In the genomic region with DNA sequence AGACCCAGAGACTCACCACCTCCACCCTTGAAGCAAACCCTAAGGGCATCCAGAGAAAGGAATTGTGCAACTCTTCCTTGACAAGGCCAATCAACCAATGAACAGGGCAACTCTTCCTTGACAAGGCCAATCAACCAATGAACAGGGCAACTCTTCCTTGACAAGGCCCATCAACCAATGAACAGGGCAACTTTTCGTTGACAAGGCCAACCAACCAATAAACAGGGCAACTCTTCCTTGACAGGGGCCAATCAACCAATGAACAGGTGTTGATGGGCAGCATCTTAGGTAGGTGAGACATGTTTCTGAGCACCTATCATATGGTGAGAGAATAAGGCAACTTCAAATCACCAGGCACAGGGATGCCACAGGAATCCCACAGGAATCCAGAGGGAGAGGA, we compare ENCODE assay signal across 15 cellular contexts.
DNase-seq lines count a peak whose midpoint lies in the region.
"Had no signal": no experiment of that assay in that cellular context is flagged by ENCODE, and none has a peak within 500 bp of the region (broad histone marks: within the 10 kb centered on the region; RNA-seq: fewer than 3 reads in every experiment).

No MANE protein-coding gene starts in this region.

- peak; percentile 28 for DNase-seq in Jurkat, Clone E6-1 (ENCODE audit: low read depth, low spot score)
- DNase-seq in NAMALWA (ENCODE audit: low spot score) (peak; percentile 62), islet precursor cell (peak; percentile 15), NCI-H510A (lab: John Stamatoyannopoulos, UW) (no peak), NCI-H1417 treated with DMSO at 0.1 percent for 48 hours (lab: John Stamatoyannopoulos, UW) (no peak), pons (ENCODE audit: low spot score) (no peak)
- DNase-seq: C1 segment of cervical spinal cord; Caco-2; CD8-positive, alpha-beta T cell; DMS153; DND-41; GM23248; H9; HFFc6 had no signal

- H3K4me3 ChIP-seq in Jurkat, Clone E6-1 (ENCODE audit: low read length): no peak overlapping the region
- H3K4me3 ChIP-seq: GM12878, GM23248 had no signal

Comparison
In these comparisons a context has a peak if more than half of its experiments do, and no peak if none do; other contexts are left out.
1. DNase-seq: peak in Jurkat, Clone E6-1 (single experiment), NAMALWA (single experiment) and islet precursor cell (single experiment); none in NCI-H510A (single experiment), NCI-H1417 treated with DMSO at 0.1 percent for 48 hours (single experiment) and pons (single experiment).